10 cellular contexts compared by ENCODE assay signal in genomic region chr5:34695275-34696032, GRCh38. TPM values are rescaled to one million over a fixed set of nuclear protein-coding genes. Genes with fewer than 3 reads are reported as not detected.
DNase-seq lines count a peak whose midpoint lies in the region; ATAC-seq and TF ChIP-seq lines count a peak whose summit lies in the region.
"Had no signal": no experiment of that assay in that cellular context is flagged by ENCODE, and none has a peak within 500 bp of the region (broad histone marks: within the 10 kb centered on the region; RNA-seq: fewer than 3 reads in every experiment).

No MANE protein-coding gene starts in this region.

- H3K4me3 Mint-ChIP-seq in activated CD4-positive, alpha-beta T cell treated with anti-CD3 and anti-CD28 coated beads, Interleukin-2, amount 10 ng/mL, durations not matched to agents 7 days and 5 days = no peak overlapping the region

- peaks cover 26% of the 10 kb centered on the region for H3K4me1 ChIP-seq in stomach smooth muscle (ENCODE audit: control insufficient read depth, insufficient read depth, low read length)

- no peak for DNase-seq in activated CD4-positive, alpha-beta T cell treated with anti-CD3 and anti-CD28 coated beads, Interleukin-2, amount 10 ng/mL, durations not matched to agents 7 days and 5 days
- DNase-seq in activated CD4-positive, alpha-beta T cell treated with anti-CD3 and anti-CD28 coated beads, Interleukin-2, amount 50 U/mL, for 48 hours = no peak
- DNase-seq in LHCN-M2 (ENCODE audit: low read depth) (peak; percentile 28), fibroblast of peridontal ligament (ENCODE audit: extremely low read depth) (peak; percentile 53), foreskin fibroblast (no peak)
- DNase-seq: NCI-H1694 treated with DMSO at 0.1 percent for 48 hours had no signal

- H3K4me1 Mint-ChIP-seq in activated CD4-positive, alpha-beta T cell treated with anti-CD3 and anti-CD28 coated beads, Interleukin-2, amount 10 ng/mL, durations not matched to agents 7 days and 5 days = peaks cover 14% of the 10 kb centered on the region

- H3K27me3 Mint-ChIP-seq in activated CD4-positive, alpha-beta T cell treated with anti-CD3 and anti-CD28 coated beads, Interleukin-2, amount 10 ng/mL, durations not matched to agents 7 days and 5 days = no peaks in the 10 kb centered on the region

- H3K4me3 ChIP-seq in stomach smooth muscle (ENCODE audit: low read length in 2 of 2) (peak overlapping the region; percentile 47 to 54), foreskin fibroblast (ENCODE audit: low read depth in 1 of 2, low read length in 2 of 2) (peak overlapping the region in 1 of 2 donors; percentile 39)
- H3K4me3 ChIP-seq: SK-N-MC had no signal

- H3K27ac Mint-ChIP-seq in activated CD4-positive, alpha-beta T cell treated with anti-CD3 and anti-CD28 coated beads, Interleukin-2, amount 10 ng/mL, durations not matched to agents 7 days and 5 days = peak overlapping the region; percentile 72

- no peaks in the 10 kb centered on the region for H3K36me3 ChIP-seq in stomach smooth muscle (ENCODE audit: control insufficient read depth in 2 of 2, insufficient read depth in 2 of 2, low read length in 2 of 2)

- H3K9me3 ChIP-seq in stomach smooth muscle (ENCODE audit: control insufficient read depth in 2 of 2, low read length in 2 of 2) = no peaks in the 10 kb centered on the region

- H3K9ac ChIP-seq in stomach smooth muscle (ENCODE audit: low read length in 2 of 2) = peak overlapping the region in 1 of 2 donors; percentile 36

- ATAC-seq in GM18517 (IDR thresholded peaks at IDR 0.05; ENCODE audit: unreplicated experiment) (no peak), HG02981 (IDR thresholded peaks at IDR 0.05; ENCODE audit: unreplicated experiment) (no peak)

- no peak for TF ChIP-seq CTCF in foreskin fibroblast (IDR thresholded peaks at IDR 0.05; ENCODE audit: low read depth, low read length)

- POLR2A ChIA-PET in activated CD4-positive, alpha-beta T cell treated with anti-CD3 and anti-CD28 coated beads, Interleukin-2, amount 10 ng/mL, durations not matched to agents 7 days and 5 days (lab: Charles Lee) = no interaction called here

- no peaks in the 10 kb centered on the region for H3K27me3 ChIP-seq in stomach smooth muscle (ENCODE audit: control insufficient read depth in 1 of 2, insufficient read depth in 2 of 2, low read length in 2 of 2)

- CTCF ChIA-PET in activated CD4-positive, alpha-beta T cell treated with anti-CD3 and anti-CD28 coated beads, Interleukin-2, amount 10 ng/mL, durations not matched to agents 7 days and 5 days (lab: Charles Lee) = interaction anchor here (1.1 kb wide), 1 partner anchor 14 kb away, joined by 4 read pairs; no protein-coding TSS in a partner anchor

- no peaks in the 10 kb centered on the region for H3K36me3 Mint-ChIP-seq in activated CD4-positive, alpha-beta T cell treated with anti-CD3 and anti-CD28 coated beads, Interleukin-2, amount 10 ng/mL, durations not matched to agents 7 days and 5 days (ENCODE audit: low read depth)

- no peak overlapping the region for H3K27ac ChIP-seq in stomach smooth muscle (ENCODE audit: low read length)
- H3K27ac ChIP-seq: SK-N-MC had no signal

- no peaks in the 10 kb centered on the region for H3K9me3 Mint-ChIP-seq in activated CD4-positive, alpha-beta T cell treated with anti-CD3 and anti-CD28 coated beads, Interleukin-2, amount 10 ng/mL, durations not matched to agents 7 days and 5 days

RNA-seq across cellular contexts. Expression of gene RAI14, which starts 39.3 kb away (rescaled TPM):
- under 1 TPM; 0.08 to 0.50 TPM for total RNA-seq in activated CD4-positive, alpha-beta T cell treated with anti-CD3 and anti-CD28 coated beads, Interleukin-2, amount 10 ng/mL, durations not matched to agents 7 days and 5 days
- 64.1 and 72.7 TPM in 2 replicates for total RNA-seq in LHCN-M2 (2014; rRNA removed)
- 46.8 TPM for polyA plus RNA-seq in LHCN-M2 (2012)

Comparison
In these comparisons a context has a peak if more than half of its experiments do, and no peak if none do; other contexts are left out.
1. DNase-seq: peak in LHCN-M2 (single experiment) and fibroblast of peridontal ligament (single experiment); none in activated CD4-positive, alpha-beta T cell treated with anti-CD3 and anti-CD28 coated beads, Interleukin-2, amount 10 ng/mL, durations not matched to agents 7 days and 5 days (single experiment), activated CD4-positive, alpha-beta T cell treated with anti-CD3 and anti-CD28 coated beads, Interleukin-2, amount 50 U/mL, for 48 hours (0 of 2) and foreskin fibroblast (0 of 2).
2. RNA of gene RAI14, which starts 39.3 kb away (total RNA-seq): 64.1 to 72.7 TPM in LHCN-M2; 0.08 to 0.50 TPM in activated CD4-positive, alpha-beta T cell treated with anti-CD3 and anti-CD28 coated beads, Interleukin-2, amount 10 ng/mL, durations not matched to agents 7 days and 5 days; every median in the first group is over 10 times any median in the second.